In genomic region chr13:114234645-114235421, GRCh38 we compare ENCODE assay signal across 8 cellular contexts. TPM values are rescaled to one million over a fixed set of nuclear protein-coding genes. Genes with fewer than 3 reads are reported as not detected.
A peak's percentile ranks its signal among the peaks of the same experiment; 100 is the strongest.
DNase-seq lines count a peak whose midpoint lies in the region; ATAC-seq, FAIRE-seq and TF ChIP-seq lines count a peak whose summit lies in the region.

Gene CDC16, plus strand, starts transcription at chr13:114234897. Its CDS starts 188 bp downstream, at chr13:114235085.

- no peaks in the 10 kb centered on the region for H4K20me1 ChIP-seq in keratinocyte (ENCODE audit: control insufficient read depth, extremely low read depth, insufficient read depth, low read length)

- peaks cover 3% of the 10 kb centered on the region for H3K27me3 ChIP-seq in keratinocyte (ENCODE audit: control insufficient read depth, extremely low read depth, insufficient read depth, low read length)

- H3K4me3 Mint-ChIP-seq in central memory CD8-positive, alpha-beta T cell = peak within 1 kb of the TSS; percentile 82

- peaks cover 5% of the 10 kb centered on the region for H3K4me1 ChIP-seq in keratinocyte (ENCODE audit: control insufficient read depth, extremely low read depth, insufficient read depth, low read length)

- peaks cover 10 to 11% of the 10 kb centered on the region in 2 experiments for H3K36me3 ChIP-seq in keratinocyte (ENCODE audit: control insufficient read depth in 2 of 2, extremely low read depth in 1 of 2, insufficient read depth in 2 of 2, low read length in 2 of 2)

- no peaks in the 10 kb centered on the region for H3K9me3 Mint-ChIP-seq in central memory CD8-positive, alpha-beta T cell

- TF ChIP-seq CTCF in AG09319 (IDR thresholded peaks at IDR 0.05; ENCODE audit: low read depth, low read length) (no peak), keratinocyte (optimal IDR thresholded peaks at IDR 0.05 in 1 of 3, IDR thresholded peaks at IDR 0.05 in 1 of 3, conservative IDR thresholded peaks at IDR 0.05 in 1 of 3; ENCODE audit: extremely low read depth in 1 of 3, insufficient read depth in 2 of 3, low read length in 3 of 3) (peak in 2 of 3 experiments; percentile 3 to 20)

- peak; percentile 67 for DNase-seq in AG09319 (ENCODE audit: extremely low read depth, low read depth)
- DNase-seq in NCI-H345 (lab: John Stamatoyannopoulos, UW) = peak; percentile 95
- peak; percentile 36 to 52 for DNase-seq in central memory CD8-positive, alpha-beta T cell (ENCODE audit: low spot score in 2 of 2)
- peak; percentile 40 for DNase-seq in keratinocyte (ENCODE audit: low read depth, low spot score)
- peak; percentile 87 to 93 (median 91) for DNase-seq in stimulated activated CD4-positive, alpha-beta T cell treated with anti-CD3 and anti-CD28 coated beads, Interleukin-12 subunit alpha, Interleukin-12 subunit beta, amount 100 ng/mL, for 48 hours (ENCODE audit: low read depth in 2 of 3, low spot score in 1 of 3)

- H3K27ac ChIP-seq in keratinocyte (ENCODE audit: control insufficient read depth, insufficient read depth, low read length) = peak within 1 kb of the TSS; percentile 76

- peaks cover 21% of the 10 kb centered on the region for H3K79me2 ChIP-seq in keratinocyte (ENCODE audit: control insufficient read depth, insufficient read depth, low read length)

- H2AFZ ChIP-seq in keratinocyte (ENCODE audit: control insufficient read depth, low read length) = peak within 1 kb of the TSS; percentile 84

- peaks cover 12% of the 10 kb centered on the region for H3K27me3 Mint-ChIP-seq in central memory CD8-positive, alpha-beta T cell

- peaks cover 24% of the 10 kb centered on the region for H3K4me1 Mint-ChIP-seq in central memory CD8-positive, alpha-beta T cell

- H3K9me3 ChIP-seq in keratinocyte (ENCODE audit: control insufficient read depth, low read depth, low read length) = no peaks in the 10 kb centered on the region

- peak within 1 kb of the TSS; percentile 80 for H3K27ac Mint-ChIP-seq in central memory CD8-positive, alpha-beta T cell (ENCODE audit: low read depth)

- H3K4me2 ChIP-seq in keratinocyte (ENCODE audit: control insufficient read depth, extremely low read depth, insufficient read depth, low read depth, low read length) = peak within 1 kb of the TSS; percentile 99

- ATAC-seq in GM19023 (IDR thresholded peaks at IDR 0.05; ENCODE audit: unreplicated experiment) = peak; percentile 93
- ATAC-seq in HG03196 (IDR thresholded peaks at IDR 0.05; ENCODE audit: unreplicated experiment) = peak; percentile 92
- ATAC-seq in activated CD4-positive, CD25-positive, alpha-beta regulatory T cell treated with anti-CD3 and anti-CD28 coated beads, Interleukin-2, amount 50 U/mL, for 24 hours = peak; percentile 92 to 93
- ATAC-seq in central memory CD8-positive, alpha-beta T cell (replicated peaks; ENCODE audit: extremely low read depth, poor library complexity, severe bottlenecking) = peak; percentile 84

- no peaks in the 10 kb centered on the region for H3K9me1 ChIP-seq in keratinocyte (ENCODE audit: control insufficient read depth, extremely low read depth, insufficient read depth, low read length)

- peak within 1 kb of the TSS; percentile 79 to 94 (median 86) for H3K4me3 ChIP-seq in keratinocyte (ENCODE audit: control insufficient read depth in 2 of 3, extremely low read depth in 1 of 3, insufficient read depth in 2 of 3, low read depth in 1 of 3, low read length in 3 of 3)

- FAIRE-seq in keratinocyte (lab: Jason Lieb, UNC) = no peak

- dilution Hi-C loops in keratinocyte (cut with MboI; ENCODE audit: extremely low pct_ligation_motif_present, low sequenced_read_pairs) = no loop called here

- peaks cover 24% of the 10 kb centered on the region for H3K36me3 Mint-ChIP-seq in central memory CD8-positive, alpha-beta T cell (ENCODE audit: insufficient read depth)

- H3K9ac ChIP-seq in keratinocyte (ENCODE audit: control insufficient read depth, extremely low read depth, insufficient read depth, low read length) = peak within 1 kb of the TSS; percentile 88

RNA-seq across cellular contexts. Expression of gene CDC16, which starts in this region (rescaled TPM):
- 66.4 to 91.8 TPM (median 74.5 TPM) in 3 replicates for polyA plus RNA-seq in keratinocyte
- polyA plus RNA-seq in keratinocyte (2011; ENCODE audit: low read depth) = 117 TPM
- 54.7 and 95.4 TPM in 2 replicates for polyA plus RNA-seq in keratinocyte (2011; cell fraction: cytosol; rRNA removed)
- 123 and 150 TPM in 2 replicates for polyA plus RNA-seq in keratinocyte (2011; cell fraction: nucleus; rRNA removed)
- polyA plus RNA-seq in keratinocyte (2012; ENCODE audit: low replicate concordance) = 52.5 and 53.2 TPM in 2 replicates
- 20.1 to 79.7 TPM (median 41.6 TPM) in 3 replicates for polyA minus RNA-seq in keratinocyte
- 34.7 TPM for polyA minus RNA-seq in keratinocyte (2011; cell fraction: cytosol; rRNA and poly(A)+ RNA removed)
- polyA minus RNA-seq in keratinocyte (2011; cell fraction: nucleus; rRNA and poly(A)+ RNA removed) = 36.8 and 65.9 TPM in 2 replicates

Comparison
In these comparisons a context has a peak if more than half of its experiments do, and no peak if none do; other contexts are left out.
1. Peak in every context shown above with its lines: DNase-seq, ATAC-seq, H3K4me3 ChIP-seq and H3K27ac ChIP-seq.
2. DNase-seq: peak in every context shown above with its lines; median percentile 95 in NCI-H345; 91 in stimulated activated CD4-positive, alpha-beta T cell treated with anti-CD3 and anti-CD28 coated beads, Interleukin-12 subunit alpha, Interleukin-12 subunit beta, amount 100 ng/mL, for 48 hours; 67 in AG09319; 44 in central memory CD8-positive, alpha-beta T cell; 40 in keratinocyte.